ENCODE assay signal across 8 cellular contexts in genomic region chr1:161962094-161962887, GRCh38.
A peak's percentile ranks its signal among the peaks of the same experiment; 100 is the strongest.
DNase-seq lines count a peak whose midpoint lies in the region; ATAC-seq lines count a peak whose summit lies in the region.

No MANE protein-coding gene starts in this region.

- no peaks in the 10 kb centered on the region for H3K79me2 ChIP-seq in ACC112 (ENCODE audit: control insufficient read depth, insufficient read depth, low read length, unreplicated experiment)

- in situ Hi-C loops in KBM-7 (cut with MboI; ENCODE audit: low pct_unique_long_range_greater_than_20kb, low sequenced_read_pairs): no loop called here

- intact Hi-C loops in left ventricle myocardium superior (cut with micrococcal nuclease): no loop called here

- DNase-seq in activated T-cell treated with anti-CD3 and anti-CD28 coated beads, Interleukin-2, amount 50 U/mL, for 4 hours: no peak
- DNase-seq in left ventricle myocardium superior (no peak), OCI-M2 (lab: John Stamatoyannopoulos, UW; ENCODE audit: unreplicated experiment) (no peak), KBM-7 (no peak)
- DNase-seq in stimulated activated CD8-positive, alpha-beta memory T cell treated with anti-CD3 and anti-CD28 coated beads, Interleukin-12 subunit alpha, Interleukin-12 subunit beta, amount 100 ng/mL, for 24 hours (ENCODE audit: extremely low read depth): peak; percentile 8

- H3K36me3 Mint-ChIP-seq in activated T-cell treated with anti-CD3 and anti-CD28 coated beads, Interleukin-2, amount 50 U/mL, for 4 hours (ENCODE audit: insufficient read depth): peaks cover 30% of the 10 kb centered on the region

- peak; percentile 86 for ATAC-seq in GM19328 (IDR thresholded peaks at IDR 0.05; ENCODE audit: unreplicated experiment)
- peak; percentile 97 for ATAC-seq in HG03378 (IDR thresholded peaks at IDR 0.05; ENCODE audit: unreplicated experiment)
- peak; percentile 98 to 99 for ATAC-seq in activated T-cell treated with anti-CD3 and anti-CD28 coated beads, Interleukin-2, amount 50 U/mL, for 4 hours
- ATAC-seq in left ventricle myocardium superior: peak; percentile 53

- no peaks in the 10 kb centered on the region for H3K27me3 ChIP-seq in ACC112 (ENCODE audit: insufficient read depth, low read length)

- H3K27me3 Mint-ChIP-seq in activated T-cell treated with anti-CD3 and anti-CD28 coated beads, Interleukin-2, amount 50 U/mL, for 4 hours (ENCODE audit: low read depth): no peaks in the 10 kb centered on the region

- H3K27ac ChIP-seq in ACC112 (ENCODE audit: low read depth, low read length): peak overlapping the region; percentile 97

- peaks cover 50% of the 10 kb centered on the region for H3K4me1 Mint-ChIP-seq in activated T-cell treated with anti-CD3 and anti-CD28 coated beads, Interleukin-2, amount 50 U/mL, for 4 hours (ENCODE audit: low read depth)

- H2AFZ ChIP-seq in ACC112 (ENCODE audit: low read length, unreplicated experiment): peak overlapping the region; percentile 32

- H3K4me3 ChIP-seq in ACC112 (ENCODE audit: low read depth, low read length): peak overlapping the region; percentile 73

- H3K4me3 Mint-ChIP-seq in activated T-cell treated with anti-CD3 and anti-CD28 coated beads, Interleukin-2, amount 50 U/mL, for 4 hours: peak overlapping the region; percentile 80

- peaks cover 22% of the 10 kb centered on the region for H3K4me1 ChIP-seq in ACC112 (ENCODE audit: control insufficient read depth, insufficient read depth, low read length, unreplicated experiment)

- no peaks in the 10 kb centered on the region for H3K9me3 Mint-ChIP-seq in activated T-cell treated with anti-CD3 and anti-CD28 coated beads, Interleukin-2, amount 50 U/mL, for 4 hours

- H3K36me3 ChIP-seq in ACC112 (ENCODE audit: insufficient read depth, low read length): no peaks in the 10 kb centered on the region
